ENCODE assay signal across 38 cellular contexts in genomic region chr19:44529541-44529940, GRCh38. TPM values are rescaled to one million over a fixed set of nuclear protein-coding genes. Genes with fewer than 3 reads are reported as not detected.
"Had no signal": no experiment of that assay in that cellular context is flagged by ENCODE, and none has a peak within 500 bp of the region (broad histone marks: within the 10 kb centered on the region; RNA-seq: fewer than 3 reads in every experiment).

Gene CEACAM20 (minus strand): TSS chr19:44529675. CDS start chr19:44529509, 166 bp downstream.

- H3K27ac ChIP-seq: ascending aorta, body of pancreas, breast epithelium, PC-9, WERI-Rb-1 had no signal

- H3K4me3 ChIP-seq: ascending aorta, body of pancreas, breast epithelium, PC-9 had no signal

- H3K27me3 Mint-ChIP-seq: activated CD4-positive, alpha-beta memory T cell treated with anti-CD3 and anti-CD28 coated beads, Interleukin-2, amount 10 ng/mL, durations not matched to agents 7 days and 5 days; activated CD8-positive, alpha-beta memory T cell treated with anti-CD3 and anti-CD28 coated beads, Interleukin-2, amount 10 ng/mL, durations not matched to agents 7 days and 5 days had no signal

- H3K4me1 Mint-ChIP-seq: activated CD4-positive, alpha-beta memory T cell treated with anti-CD3 and anti-CD28 coated beads, Interleukin-2, amount 10 ng/mL, durations not matched to agents 7 days and 5 days; activated CD8-positive, alpha-beta memory T cell treated with anti-CD3 and anti-CD28 coated beads, Interleukin-2, amount 10 ng/mL, durations not matched to agents 7 days and 5 days; activated naive CD8-positive, alpha-beta T cell treated with anti-CD3 and anti-CD28 coated beads for 36 hours; IgD-negative memory B cell had no signal

- H3K36me3 Mint-ChIP-seq: activated CD8-positive, alpha-beta memory T cell treated with anti-CD3 and anti-CD28 coated beads, Interleukin-2, amount 10 ng/mL, durations not matched to agents 7 days and 5 days; activated naive CD8-positive, alpha-beta T cell treated with anti-CD3 and anti-CD28 coated beads for 36 hours had no signal

- H3K27ac Mint-ChIP-seq: activated CD4-positive, alpha-beta memory T cell treated with anti-CD3 and anti-CD28 coated beads, Interleukin-2, amount 10 ng/mL, durations not matched to agents 7 days and 5 days; activated CD8-positive, alpha-beta memory T cell treated with anti-CD3 and anti-CD28 coated beads, Interleukin-2, amount 10 ng/mL, durations not matched to agents 7 days and 5 days; activated naive CD8-positive, alpha-beta T cell treated with anti-CD3 and anti-CD28 coated beads for 36 hours; activated T-helper 17 cell treated with anti-CD3 and anti-CD28 coated beads, Interleukin-2, amount 50 U/mL, for 72 hours; IgD-negative memory B cell had no signal

- DNase-seq: activated CD4-positive, alpha-beta memory T cell treated with anti-CD3 and anti-CD28 coated beads, Interleukin-2, amount 10 ng/mL, durations not matched to agents 7 days and 5 days; activated CD4-positive, alpha-beta T cell treated with anti-CD3 and anti-CD28 coated beads for 1 hour; activated CD4-positive, alpha-beta T cell treated with anti-CD3 and anti-CD28 coated beads for 48 hours; activated CD4-positive, CD25-positive, alpha-beta regulatory T cell; activated CD8-positive, alpha-beta memory T cell treated with anti-CD3 and anti-CD28 coated beads for 24 hours; activated CD8-positive, alpha-beta memory T cell treated with anti-CD3 and anti-CD28 coated beads, Interleukin-2, amount 10 ng/mL, durations not matched to agents 7 days and 5 days; activated CD8-positive, alpha-beta memory T cell treated with anti-CD3 and anti-CD28 coated beads, Interleukin-2, amount 50 U/mL, for 48 hours; activated effector memory CD4-positive, alpha-beta T cell treated with anti-CD3 and anti-CD28 coated beads, Interleukin-2, amount 50 U/mL, for 16 hours; activated naive CD4-positive, alpha-beta T cell; activated naive CD4-positive, alpha-beta T cell treated with anti-CD3 and anti-CD28 coated beads, Interleukin-2, amount 50 U/mL, for 16 hours; activated naive CD8-positive, alpha-beta T cell treated with anti-CD3 and anti-CD28 coated beads for 36 hours; activated T-cell treated with anti-CD3 and anti-CD28 coated beads, Interleukin-2, amount 50 U/mL, for 48 hours; amniotic stem cell; body of pancreas; Karpas-422; KBM-7; NCI-H1048; NCI-H1105 treated with DMSO at 0.1 percent for 48 hours; NCI-H1436; NCI-H187; NCI-H2029 treated with DMSO at 0.1 percent for 48 hours; NCI-H2107; NCI-H2171; NCI-H510A; NCI-H526; PC-9; Right ventricle myocardium superior; T1000; WERI-Rb-1 had no signal

- H3K27me3 ChIP-seq: ascending aorta, body of pancreas had no signal

- ATAC-seq: activated CD8-positive, alpha-beta memory T cell treated with anti-CD3 and anti-CD28 coated beads, Interleukin-2, amount 10 ng/mL, durations not matched to agents 7 days and 5 days; activated T-helper 17 cell treated with anti-CD3 and anti-CD28 coated beads, Interleukin-2, amount 50 U/mL, for 72 hours; body of pancreas had no signal

- H3K4me3 Mint-ChIP-seq: activated CD4-positive, alpha-beta memory T cell treated with anti-CD3 and anti-CD28 coated beads, Interleukin-2, amount 10 ng/mL, durations not matched to agents 7 days and 5 days; activated CD8-positive, alpha-beta memory T cell treated with anti-CD3 and anti-CD28 coated beads, Interleukin-2, amount 10 ng/mL, durations not matched to agents 7 days and 5 days; activated naive CD8-positive, alpha-beta T cell treated with anti-CD3 and anti-CD28 coated beads for 36 hours; activated T-helper 17 cell treated with anti-CD3 and anti-CD28 coated beads, Interleukin-2, amount 50 U/mL, for 72 hours had no signal

- H3K36me3 ChIP-seq: ascending aorta, breast epithelium, WERI-Rb-1 had no signal

- H3K4me1 ChIP-seq: ascending aorta, body of pancreas, breast epithelium had no signal

- H3K9me3 ChIP-seq: ascending aorta, body of pancreas, breast epithelium had no signal

RNA-seq across cellular contexts. Expression of gene CEACAM20, which starts in this region (rescaled TPM):
- total RNA-seq: activated CD4-positive, alpha-beta memory T cell treated with anti-CD3 and anti-CD28 coated beads, Interleukin-2, amount 10 ng/mL, durations not matched to agents 7 days and 5 days; activated CD8-positive, alpha-beta memory T cell treated with anti-CD3 and anti-CD28 coated beads, Interleukin-2, amount 10 ng/mL, durations not matched to agents 7 days and 5 days; activated naive CD8-positive, alpha-beta T cell treated with anti-CD3 and anti-CD28 coated beads for 36 hours; activated T-helper 17 cell treated with anti-CD3 and anti-CD28 coated beads, Interleukin-2, amount 50 U/mL, for 72 hours; ascending aorta; body of pancreas; cardiac septum; MCF 10A; OCI-LY7; PC-9; Right ventricle myocardium superior; T-helper 1 cell treated with Interleukin-12 subunit alpha and Interleukin-12 subunit beta and Interleukin-4 antibody, amounts not matched to agents 30 ng/mL and 1 ng/mL, for 36 hours; T-helper 2 cell treated with Interferon-gamma antibody and Interleukin-4, amounts not matched to agents 100 ng/mL and 5 ng/mL, for 36 hours had no signal
